In the genomic region with DNA sequence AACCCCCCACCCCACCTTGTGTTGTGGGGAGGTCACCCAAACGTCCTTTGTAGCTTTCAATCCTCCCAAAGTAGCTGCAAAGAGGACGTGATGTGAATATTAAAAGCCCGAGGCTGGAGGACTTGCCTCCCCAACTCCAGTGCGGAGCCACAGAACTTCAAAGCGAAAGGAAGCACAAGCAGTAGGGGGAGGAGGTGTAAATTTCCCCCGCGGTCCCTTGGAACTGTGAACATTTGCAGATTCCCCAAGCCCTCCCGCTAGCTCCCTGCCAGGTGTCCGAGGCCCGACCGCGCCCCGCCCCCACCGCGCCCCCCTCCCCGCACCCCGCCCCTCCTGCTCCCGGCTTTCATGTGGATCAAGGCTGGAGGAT, we compare ENCODE assay signal across 8 cellular contexts. TPM values are rescaled to one million over a fixed set of nuclear protein-coding genes. Genes with fewer than 3 reads are reported as not detected.
DNase-seq lines count a peak whose midpoint lies in the region; ATAC-seq and TF ChIP-seq lines count a peak whose summit lies in the region.

No MANE protein-coding gene starts in this region.

- H3K36me3 ChIP-seq in GM23248 (ENCODE audit: low read depth): no peaks in the 10 kb centered on the region
- no peaks in the 10 kb centered on the region for H3K36me3 ChIP-seq in hepatocyte (replicated peaks; ENCODE audit: insufficient read depth, low read depth)
- H3K36me3 ChIP-seq in sigmoid colon: no peaks in the 10 kb centered on the region

- peak overlapping the region; percentile 67 for H3K4me3 Mint-ChIP-seq in activated CD8-positive, alpha-beta T cell treated with anti-CD3 and anti-CD28 coated beads for 36 hours

- H3K4me1 ChIP-seq in GM23248 (ENCODE audit: insufficient read depth) (peaks cover 5% of the 10 kb centered on the region; the same call in 1 of the 2 replicates), hepatocyte (ENCODE audit: insufficient read depth) (peaks cover 32% of the 10 kb centered on the region), sigmoid colon (peaks cover 0 to 64% (median 49%) of the 10 kb centered on the region in 4 donors)

- intact Hi-C loops in activated CD8-positive, alpha-beta T cell treated with anti-CD3 and anti-CD28 coated beads for 36 hours (cut with micrococcal nuclease): no loop called here
- intact Hi-C loops in sigmoid colon (cut with DNase I): loop anchor here (2.0 to 10.0 kb wide), 4 partner anchors 185 to 385 kb away; a partner anchor contains a TSS

- no peaks in the 10 kb centered on the region for H3K9me3 ChIP-seq in GM23248 (ENCODE audit: low read depth)
- no peaks in the 10 kb centered on the region for H3K9me3 ChIP-seq in hepatocyte (ENCODE audit: low read depth)
- no peaks in the 10 kb centered on the region for H3K9me3 ChIP-seq in sigmoid colon

- no peaks in the 10 kb centered on the region for H3K27me3 ChIP-seq in GM23248 (replicated peaks; ENCODE audit: insufficient read depth)
- H3K27me3 ChIP-seq in hepatocyte: no peaks in the 10 kb centered on the region
- H3K27me3 ChIP-seq in sigmoid colon: no peaks in the 10 kb centered on the region

- H3K27ac ChIP-seq in GM23248 (no peak overlapping the region), hepatocyte (peak overlapping the region; percentile 31), sigmoid colon (peak overlapping the region in 3 of 4 donors; percentile 73 to 80 (median 74))

- H4K20me1 ChIP-seq in GM23248 (ENCODE audit: insufficient read depth): no peaks in the 10 kb centered on the region
- no peaks in the 10 kb centered on the region for H4K20me1 ChIP-seq in hepatocyte (ENCODE audit: insufficient read depth, poor library complexity, severe bottlenecking)

- in situ Hi-C loops in GM23248 (cut with MboI): no loop called here

- TF ChIP-seq POLR2A in sigmoid colon (IDR thresholded peaks at IDR 0.05): no peak

- H3K79me2 ChIP-seq in GM23248 (ENCODE audit: insufficient read depth) (no peaks in the 10 kb centered on the region), hepatocyte (no peaks in the 10 kb centered on the region)

- no peak for TF ChIP-seq EP300 in sigmoid colon (IDR thresholded peaks at IDR 0.05)

- WGBS in GM23248 (ENCODE audit: low coverage in 1 of 2, low lambda C conversion rate in 2 of 2, missing lambda C conversion rate in 2 of 2), 2 experiments: 14 to 19% methylated on average over 17 to 18 of the region's 18 CpGs
- WGBS in hepatocyte (ENCODE audit: low lambda C conversion rate, missing lambda C conversion rate): 2% methylated on average over 18 of the region's 18 CpGs
- WGBS in sigmoid colon, 2 donors: 2% methylated on average over 18 of the region's 18 CpGs

- no peak for ATAC-seq in activated CD8-positive, alpha-beta T cell treated with anti-CD3 and anti-CD28 coated beads for 36 hours
- no peak for ATAC-seq in GM19351 (IDR thresholded peaks at IDR 0.05; ENCODE audit: unreplicated experiment)

- peaks cover 26% of the 10 kb centered on the region for H3K27me3 Mint-ChIP-seq in activated CD8-positive, alpha-beta T cell treated with anti-CD3 and anti-CD28 coated beads for 36 hours

- H3F3A ChIP-seq in GM23248 (ENCODE audit: insufficient read depth): no peaks in the 10 kb centered on the region

- H3K27ac Mint-ChIP-seq in activated CD8-positive, alpha-beta T cell treated with anti-CD3 and anti-CD28 coated beads for 36 hours: no peak overlapping the region

- H3K9me3 Mint-ChIP-seq in activated CD8-positive, alpha-beta T cell treated with anti-CD3 and anti-CD28 coated beads for 36 hours: no peaks in the 10 kb centered on the region

- H3K9me2 ChIP-seq in GM23248 (ENCODE audit: insufficient read depth) (no peaks in the 10 kb centered on the region), hepatocyte (replicated peaks; ENCODE audit: insufficient read depth) (no peaks in the 10 kb centered on the region)

- H3K36me3 Mint-ChIP-seq in activated CD8-positive, alpha-beta T cell treated with anti-CD3 and anti-CD28 coated beads for 36 hours (ENCODE audit: low read depth): no peaks in the 10 kb centered on the region

- H3K4me2 ChIP-seq in GM23248 (ENCODE audit: unreplicated experiment) (no peak overlapping the region), hepatocyte (peak overlapping the region; percentile 94)

- DNase-seq in GM23248 (no peak), hepatocyte (ENCODE audit: low spot score) (no peak), sigmoid colon (peak; percentile 72), GOT3 (lab: John Stamatoyannopoulos, UW) (no peak), HCEC 1CT (no peak), HUDEP-2 (lab: John Stamatoyannopoulos, UW; ENCODE audit: unreplicated experiment in 76 of 76) (no peak)
- DNase-seq in activated CD8-positive, alpha-beta T cell treated with anti-CD3 and anti-CD28 coated beads for 36 hours: no peak

- CTCF ChIA-PET in activated CD8-positive, alpha-beta T cell treated with anti-CD3 and anti-CD28 coated beads for 36 hours (lab: Charles Lee): interaction anchor here (0.6 to 1.3 kb wide), 4 partner anchors 13 to 52 kb away, joined by 3 to 5 read pairs (median 4); no protein-coding TSS in a partner anchor

- peaks cover 14% of the 10 kb centered on the region for H3K4me1 Mint-ChIP-seq in activated CD8-positive, alpha-beta T cell treated with anti-CD3 and anti-CD28 coated beads for 36 hours (ENCODE audit: low read depth)

- H3K4me3 ChIP-seq in GM23248 (peak overlapping the region; percentile 55; the same call in 1 of the 2 replicates), hepatocyte (peak overlapping the region; percentile 15), sigmoid colon (peak overlapping the region; percentile 30 to 51 (median 44))

- POLR2A ChIA-PET in activated CD8-positive, alpha-beta T cell treated with anti-CD3 and anti-CD28 coated beads for 36 hours (lab: Charles Lee): no interaction called here

- H2AFZ ChIP-seq in GM23248 (no peak overlapping the region), hepatocyte (peak overlapping the region; percentile 71)

- H3K9ac ChIP-seq in GM23248: no peak overlapping the region

- TF ChIP-seq CTCF in activated CD8-positive, alpha-beta T cell treated with anti-CD3 and anti-CD28 coated beads for 36 hours (IDR thresholded peaks at IDR 0.05): no peak
- TF ChIP-seq CTCF in hepatocyte (IDR thresholded peaks at IDR 0.05; ENCODE audit: poor library complexity): no peak
- no peak for TF ChIP-seq CTCF in sigmoid colon (IDR thresholded peaks at IDR 0.05)

RNA-seq across cellular contexts. Expression of a gene that starts 41.5 kb away (rescaled TPM):
- not detected in 2 replicates for total RNA-seq in GM23248 (2014; rRNA removed; shearing (Covaris generic))
- not detected in 2 replicates for polyA plus RNA-seq in GM23248 (2016; fragmentation: Nextera tagmentation; extraction: Ambion mirVana)
- total RNA-seq in activated CD8-positive, alpha-beta T cell treated with anti-CD3 and anti-CD28 coated beads for 36 hours: not detected
- 14.2 and 16.6 TPM in 2 replicates for total RNA-seq in hepatocyte
- polyA plus RNA-seq in hepatocyte: 5.7 and 14.2 TPM in 2 replicates
- total RNA-seq in sigmoid colon: not detected
- polyA plus RNA-seq in sigmoid colon: not detected

Comparison
In these comparisons a context has a peak if more than half of its experiments do, and no peak if none do; other contexts are left out.
1. RNA of a gene that starts 41.5 kb away (total RNA-seq): 14.2 to 16.6 TPM in hepatocyte; not detected in GM23248, not detected in activated CD8-positive, alpha-beta T cell treated with anti-CD3 and anti-CD28 coated beads for 36 hours and not detected in sigmoid colon; every median in the first group is over 10 times any median in the second.
2. Peak in every context shown above with its lines, with median percentiles within 50 percentile points of each other: H3K4me3 ChIP-seq.